17 cellular contexts compared by ENCODE assay signal in genomic region chr6:87575423-87575822, GRCh38. TPM values are rescaled to one million over a fixed set of nuclear protein-coding genes. Genes with fewer than 3 reads are reported as not detected.
DNase-seq lines count a peak whose midpoint lies in the region; FAIRE-seq and TF ChIP-seq lines count a peak whose summit lies in the region.
"Had no signal": no experiment of that assay in that cellular context is flagged by ENCODE, and none has a peak within 500 bp of the region (broad histone marks: within the 10 kb centered on the region; RNA-seq: fewer than 3 reads in every experiment).

No MANE protein-coding gene starts in this region.

- TF ChIP-seq POLR2A in H54 (IDR thresholded peaks at IDR 0.05; ENCODE audit: low read depth, low read length) = no peak

- peak overlapping the region; percentile 0 for H3K4me3 Mint-ChIP-seq in activated CD4-positive, alpha-beta T cell treated with anti-CD3 and anti-CD28 coated beads, Interleukin-2, amount 10 ng/mL, durations not matched to agents 24 days and 14 days
- H3K4me3 Mint-ChIP-seq in progenitor cell of endocrine pancreas (ENCODE audit: low read depth) = no peak overlapping the region
- H3K4me3 Mint-ChIP-seq: brain, GM23338 had no signal

- peaks cover 36% of the 10 kb centered on the region for H3K36me3 Mint-ChIP-seq in activated CD4-positive, alpha-beta T cell treated with anti-CD3 and anti-CD28 coated beads, Interleukin-2, amount 10 ng/mL, durations not matched to agents 24 days and 14 days (ENCODE audit: low read depth)
- H3K36me3 Mint-ChIP-seq in progenitor cell of endocrine pancreas (ENCODE audit: insufficient read depth) = peaks cover 21% of the 10 kb centered on the region

- intact Hi-C loops in activated CD4-positive, alpha-beta T cell treated with anti-CD3 and anti-CD28 coated beads, Interleukin-2, amount 10 ng/mL, durations not matched to agents 24 days and 14 days (cut with micrococcal nuclease) = no loop called here

- TF ChIP-seq CTCF in progenitor cell of endocrine pancreas (IDR thresholded peaks at IDR 0.05; ENCODE audit: unreplicated experiment) = no peak

- peaks cover 38% of the 10 kb centered on the region for H3K4me1 Mint-ChIP-seq in activated CD4-positive, alpha-beta T cell treated with anti-CD3 and anti-CD28 coated beads, Interleukin-2, amount 10 ng/mL, durations not matched to agents 24 days and 14 days
- H3K4me1 Mint-ChIP-seq in progenitor cell of endocrine pancreas (ENCODE audit: low read depth) = peaks cover 15% of the 10 kb centered on the region

- FAIRE-seq in H54 (lab: Jason Lieb, UNC) = peak; percentile 68
- FAIRE-seq: RCC 7860 had no signal

- peaks cover 8% of the 10 kb centered on the region for H3K9me3 Mint-ChIP-seq in activated CD4-positive, alpha-beta T cell treated with anti-CD3 and anti-CD28 coated beads, Interleukin-2, amount 10 ng/mL, durations not matched to agents 24 days and 14 days
- peaks cover 3% of the 10 kb centered on the region for H3K9me3 Mint-ChIP-seq in progenitor cell of endocrine pancreas (ENCODE audit: low read depth)
- H3K9me3 Mint-ChIP-seq: activated T-cell treated with anti-CD3 and anti-CD28 coated beads, Interleukin-2, amount 50 U/mL, for 4 hours; brain; GM23338 had no signal

- no peak overlapping the region for H3K27ac Mint-ChIP-seq in activated CD4-positive, alpha-beta T cell treated with anti-CD3 and anti-CD28 coated beads, Interleukin-2, amount 10 ng/mL, durations not matched to agents 24 days and 14 days
- H3K27ac Mint-ChIP-seq in progenitor cell of endocrine pancreas = peak overlapping the region; percentile 19

- no peak for DNase-seq in activated CD4-positive, alpha-beta T cell treated with anti-CD3 and anti-CD28 coated beads, Interleukin-2, amount 10 ng/mL, durations not matched to agents 24 days and 14 days
- no peak for DNase-seq in activated CD4-positive, alpha-beta T cell treated with anti-CD3 and anti-CD28 coated beads for 1 hour
- DNase-seq in H54 (ENCODE audit: insufficient read length, low spot score) (no peak), SW480 (ENCODE audit: low spot score) (peak; percentile 1), progenitor cell of endocrine pancreas (ENCODE audit: low spot score, unreplicated experiment) (no peak), NCI-H2171 treated with DMSO at 0.1 percent for 48 hours (lab: John Stamatoyannopoulos, UW) (no peak), globus pallidus (ENCODE audit: low spot score) (no peak), amniotic stem cell (lab: John Stamatoyannopoulos, UW) (no peak)
- DNase-seq: activated CD4-positive, alpha-beta T cell treated with anti-CD3 and anti-CD28 coated beads, Interleukin-2, amount 50 U/mL, for 48 hours; activated T-cell treated with anti-CD3 and anti-CD28 coated beads, Interleukin-2, amount 50 U/mL, for 4 hours; cortex of kidney; MM.1S; stimulated activated naive CD4-positive, alpha-beta T cell treated with Interleukin-2 at 50 U/mL for 16 hours; transverse colon had no signal

- H3K27me3 Mint-ChIP-seq in activated CD4-positive, alpha-beta T cell treated with anti-CD3 and anti-CD28 coated beads, Interleukin-2, amount 10 ng/mL, durations not matched to agents 24 days and 14 days = no peaks in the 10 kb centered on the region
- no peaks in the 10 kb centered on the region for H3K27me3 Mint-ChIP-seq in progenitor cell of endocrine pancreas
- H3K27me3 Mint-ChIP-seq: brain had no signal

RNA-seq across cellular contexts. Expression of gene RARS2, which starts 14.4 kb away (rescaled TPM):
- total RNA-seq in activated CD4-positive, alpha-beta T cell treated with anti-CD3 and anti-CD28 coated beads, Interleukin-2, amount 10 ng/mL, durations not matched to agents 24 days and 14 days = 22.6 and 22.7 TPM in 2 replicates
- total RNA-seq in progenitor cell of endocrine pancreas = 50.3 and 51.4 TPM in 2 replicates

RNA-seq across cellular contexts. Expression of gene ORC3, which starts 14.5 kb away (rescaled TPM):
- total RNA-seq in activated CD4-positive, alpha-beta T cell treated with anti-CD3 and anti-CD28 coated beads, Interleukin-2, amount 10 ng/mL, durations not matched to agents 24 days and 14 days = 35.5 and 38.6 TPM in 2 replicates
- 30.1 and 31.6 TPM in 2 replicates for total RNA-seq in progenitor cell of endocrine pancreas
